In the genomic region with DNA sequence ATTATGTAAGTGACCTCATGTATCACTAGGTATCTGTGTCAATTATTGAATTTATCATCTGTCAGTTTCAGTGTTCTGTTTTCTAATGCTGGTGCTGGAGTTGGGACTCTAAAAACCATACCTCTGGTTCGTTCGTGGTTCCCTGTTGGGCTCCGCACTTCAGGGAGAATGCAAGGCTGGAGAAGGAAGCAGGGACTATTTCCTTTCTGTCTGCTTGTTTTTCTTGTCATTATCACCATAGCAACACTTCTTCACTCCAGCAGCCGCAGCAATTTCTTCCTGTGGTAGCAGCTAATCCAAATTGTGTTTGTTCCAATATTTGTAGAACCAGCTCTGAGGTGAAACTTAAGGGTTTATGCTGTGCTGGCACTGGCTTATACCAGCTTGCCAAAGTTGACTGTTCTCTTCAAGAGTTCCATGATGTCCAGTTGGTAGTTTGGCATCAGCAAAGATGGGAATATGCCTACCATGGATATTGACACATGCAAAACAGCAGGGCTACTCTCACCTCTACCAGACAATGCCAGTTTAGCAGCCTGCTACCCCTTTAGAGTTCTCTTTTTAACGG, we compare ENCODE assay signal across 22 cellular contexts.
DNase-seq lines count a peak whose midpoint lies in the region; ATAC-seq and TF ChIP-seq lines count a peak whose summit lies in the region.
"Had no signal": no experiment of that assay in that cellular context is flagged by ENCODE, and none has a peak within 500 bp of the region (broad histone marks: within the 10 kb centered on the region; RNA-seq: fewer than 3 reads in every experiment).

No MANE protein-coding gene starts in this region.

- H3K27me3 ChIP-seq in neural progenitor cell, result no peaks in the 10 kb centered on the region
- H3K27me3 ChIP-seq: esophagus muscularis mucosa, vagina had no signal

- H3K9ac ChIP-seq in neural progenitor cell, result no peak overlapping the region

- H3K9me3 Mint-ChIP-seq in neural progenitor cell, result no peaks in the 10 kb centered on the region
- H3K9me3 Mint-ChIP-seq: activated B cell treated with CpG ODN at 0.5 μM for 24 hours; T-helper 1 cell treated with Interleukin-12 subunit alpha and Interleukin-12 subunit beta and Interleukin-4 antibody, amounts not matched to agents 30 μg/mL and 1 μg/mL, for 36 hours had no signal

- no peaks in the 10 kb centered on the region for H3K9me3 ChIP-seq in neural progenitor cell (ENCODE audit: low read depth)
- H3K9me3 ChIP-seq: esophagus muscularis mucosa, vagina had no signal

- no peak overlapping the region for H3K27ac ChIP-seq in neural progenitor cell
- H3K27ac ChIP-seq: dorsolateral prefrontal cortex, esophagus muscularis mucosa, HL-60, vagina had no signal

- intact Hi-C loops in Right ventricle myocardium inferior (cut with DNase I), result no loop called here

- peak overlapping the region; percentile 51 for H3K27ac Mint-ChIP-seq in neural progenitor cell
- H3K27ac Mint-ChIP-seq: activated B cell treated with CpG ODN at 0.5 μM for 24 hours; activated naive CD8-positive, alpha-beta T cell; CD8-positive, alpha-beta memory T cell; naive thymus-derived CD4-positive, alpha-beta T cell; T-helper 1 cell treated with Interleukin-12 subunit alpha and Interleukin-12 subunit beta and Interleukin-4 antibody, amounts not matched to agents 30 μg/mL and 1 μg/mL, for 36 hours had no signal

- no peaks in the 10 kb centered on the region for H3F3A ChIP-seq in neural progenitor cell (ENCODE audit: low read depth)

- no peaks in the 10 kb centered on the region for H3K36me3 ChIP-seq in neural progenitor cell
- H3K36me3 ChIP-seq: esophagus muscularis mucosa, vagina had no signal

- H3K4me3 ChIP-seq in choroid plexus epithelial cell (ENCODE audit: low read depth, low read length) (no peak overlapping the region), neural progenitor cell (no peak overlapping the region)
- H3K4me3 ChIP-seq: dorsolateral prefrontal cortex, esophagus muscularis mucosa, lung, vagina had no signal

- peaks cover 8% of the 10 kb centered on the region for H3K4me1 Mint-ChIP-seq in neural progenitor cell
- H3K4me1 Mint-ChIP-seq: activated B cell treated with CpG ODN at 0.5 μM for 24 hours; CD8-positive, alpha-beta memory T cell; naive thymus-derived CD4-positive, alpha-beta T cell had no signal

- no peak overlapping the region for H3K4me2 ChIP-seq in neural progenitor cell

- H3K36me3 Mint-ChIP-seq in neural progenitor cell, result no peaks in the 10 kb centered on the region
- H3K36me3 Mint-ChIP-seq: activated naive CD8-positive, alpha-beta T cell; CD8-positive, alpha-beta memory T cell; naive thymus-derived CD4-positive, alpha-beta T cell had no signal

- H3K27me3 Mint-ChIP-seq in neural progenitor cell (ENCODE audit: insufficient read depth, low read depth), result no peaks in the 10 kb centered on the region
- H3K27me3 Mint-ChIP-seq: activated B cell treated with CpG ODN at 0.5 μM for 24 hours; activated naive CD8-positive, alpha-beta T cell; CD8-positive, alpha-beta memory T cell; naive thymus-derived CD4-positive, alpha-beta T cell had no signal

- H3K79me2 ChIP-seq in neural progenitor cell (ENCODE audit: low read depth), result no peaks in the 10 kb centered on the region

- no peak overlapping the region for H3K4me3 Mint-ChIP-seq in neural progenitor cell
- H3K4me3 Mint-ChIP-seq: activated B cell treated with CpG ODN at 0.5 μM for 24 hours; activated naive CD8-positive, alpha-beta T cell; CD8-positive, alpha-beta memory T cell; naive thymus-derived CD4-positive, alpha-beta T cell; T-helper 1 cell treated with Interleukin-12 subunit alpha and Interleukin-12 subunit beta and Interleukin-4 antibody, amounts not matched to agents 30 μg/mL and 1 μg/mL, for 36 hours had no signal

- DNase-seq in NCI-H1417 (lab: John Stamatoyannopoulos, UW) (peak in 2 of 3 experiments; percentile 52 to 80), NCI-H446 treated with DMSO at 0.1 percent for 48 hours (lab: John Stamatoyannopoulos, UW) (peak; percentile 25), choroid plexus epithelial cell (ENCODE audit: low read depth) (peak; percentile 17), neural progenitor cell (ENCODE audit: low spot score) (no peak), Right ventricle myocardium inferior (ENCODE audit: missing footprints) (no peak), mucosa of gallbladder (ENCODE audit: low spot score) (no peak)
- DNase-seq: activated B cell treated with CpG ODN at 0.5 μM for 24 hours; CD8-positive, alpha-beta memory T cell; IMR-90; naive thymus-derived CD4-positive, alpha-beta T cell; posterior cingulate gyrus; SHP77 treated with DMSO at 0.1 percent for 48 hours; small intestine; stimulated activated CD4-positive, alpha-beta T cell treated with anti-CD3 and anti-CD28 coated beads, Interleukin-4, amount 100 ng/mL, for 4 hours had no signal

- no peak for TF ChIP-seq CTCF in choroid plexus epithelial cell (conservative IDR thresholded peaks at IDR 0.05; ENCODE audit: low read depth, low read length)
- TF ChIP-seq CTCF in neural progenitor cell (IDR thresholded peaks at IDR 0.05), result no peak

- no peak for ATAC-seq in Right ventricle myocardium inferior
- ATAC-seq in HG02938 (IDR thresholded peaks at IDR 0.05; ENCODE audit: unreplicated experiment), result no peak
- ATAC-seq: naive thymus-derived CD4-positive, alpha-beta T cell had no signal

- no peaks in the 10 kb centered on the region for H3K4me1 ChIP-seq in neural progenitor cell
- H3K4me1 ChIP-seq: vagina had no signal

- no peaks in the 10 kb centered on the region for H4K20me1 ChIP-seq in neural progenitor cell (ENCODE audit: low read depth)

- H2AFZ ChIP-seq in neural progenitor cell (replicated peaks), result peak overlapping the region; percentile 2

Comparison
In these comparisons a context has a peak if more than half of its experiments do, and no peak if none do; other contexts are left out.
1. DNase-seq: peak in NCI-H1417 (2 of 3), NCI-H446 treated with DMSO at 0.1 percent for 48 hours (single experiment) and choroid plexus epithelial cell (single experiment); none in neural progenitor cell (single experiment), Right ventricle myocardium inferior (single experiment) and mucosa of gallbladder (single experiment).